ENCODE assay signal across 16 cellular contexts in the genomic region with DNA sequence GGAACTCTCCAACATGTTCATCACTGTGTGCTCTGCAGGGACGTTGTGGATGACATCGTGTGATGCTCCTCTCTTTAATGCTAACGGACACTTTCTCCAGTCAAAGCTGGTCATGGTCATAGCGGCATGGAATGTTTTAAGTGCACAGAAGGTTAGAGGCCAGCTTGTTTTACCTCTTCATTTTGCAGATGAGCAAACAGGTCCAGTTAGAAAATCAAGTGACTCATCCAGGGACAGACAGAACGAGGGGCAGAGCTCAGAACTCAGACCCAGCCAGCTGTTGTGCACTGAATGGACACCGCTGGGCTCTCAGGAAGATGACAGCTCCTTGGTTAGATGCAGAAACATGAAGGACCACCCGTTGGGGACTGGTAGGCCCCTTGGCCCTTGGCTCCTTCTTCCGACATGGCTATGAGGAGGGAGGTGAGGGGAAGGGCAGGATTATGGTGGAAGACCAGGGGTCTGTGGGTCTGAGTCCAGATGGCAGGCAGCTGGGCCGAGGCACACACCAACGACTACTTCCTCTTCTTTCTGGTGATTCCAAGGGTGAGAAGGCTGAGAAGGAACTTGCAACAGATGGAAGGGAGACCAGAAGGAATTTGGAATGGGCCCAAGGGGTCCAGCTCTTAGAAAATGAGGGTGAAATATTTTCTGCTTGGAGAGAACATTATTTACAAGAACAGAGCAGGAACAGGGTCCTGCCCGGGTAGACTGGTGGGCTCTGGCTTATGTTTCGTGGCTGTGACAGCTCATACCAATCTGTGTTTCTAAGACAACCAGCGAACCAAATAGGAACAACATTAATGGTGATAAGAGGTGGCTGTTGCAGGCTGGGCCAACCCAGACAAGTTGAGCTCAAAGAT. TPM values are rescaled to one million over a fixed set of nuclear protein-coding genes. Genes with fewer than 3 reads are reported as not detected.
DNase-seq lines count a peak whose midpoint lies in the region; ATAC-seq lines count a peak whose summit lies in the region.
"Had no signal": no experiment of that assay in that cellular context is flagged by ENCODE, and none has a peak within 500 bp of the region (broad histone marks: within the 10 kb centered on the region; RNA-seq: fewer than 3 reads in every experiment).

No MANE protein-coding gene starts in this region.

- H3K4me2 ChIP-seq in trophoblast cell (ENCODE audit: low read length) = peak overlapping the region; percentile 46

- peak overlapping the region; percentile 73 for H2AK5ac ChIP-seq in trophoblast cell (ENCODE audit: low read length)

- WGBS in right cardiac atrium = 34% methylated on average over 13 of the region's 13 CpGs
- WGBS in trophoblast cell (ENCODE audit: extremely low coverage, insufficient coverage, insufficient read length) = no CpG with 5 or more reads among the region's 13 CpGs

- no peaks in the 10 kb centered on the region for H3K27me3 ChIP-seq in right cardiac atrium (ENCODE audit: control insufficient read depth, insufficient read depth)
- H3K27me3 ChIP-seq in trophoblast cell (ENCODE audit: insufficient read depth, low read length) = no peaks in the 10 kb centered on the region
- H3K27me3 ChIP-seq in MG63 = peaks cover 2% of the 10 kb centered on the region
- H3K27me3 ChIP-seq: breast epithelium had no signal

- H3K4me1 ChIP-seq in right cardiac atrium (ENCODE audit: control insufficient read depth, insufficient read depth, low read length) (peaks cover 12% of the 10 kb centered on the region), trophoblast cell (ENCODE audit: control insufficient read depth in 1 of 2, insufficient read depth in 2 of 2, low read length in 2 of 2) (peaks cover 20% of the 10 kb centered on the region in 2 experiments)
- H3K4me1 ChIP-seq: breast epithelium had no signal

- intact Hi-C loops in right cardiac atrium (cut with DNase I) = no loop called here

- peak overlapping the region; percentile 63 for H3K27ac ChIP-seq in right cardiac atrium (ENCODE audit: low read length)
- peak overlapping the region; percentile 92 for H3K27ac ChIP-seq in trophoblast cell (ENCODE audit: low read depth, low read length)
- H3K27ac ChIP-seq: breast epithelium had no signal

- peak overlapping the region; percentile 51 for H2AFZ ChIP-seq in trophoblast cell (ENCODE audit: insufficient read depth, low read length, poor library complexity)

- peak overlapping the region; percentile 73 for H3K4ac ChIP-seq in trophoblast cell (ENCODE audit: low read depth, low read length)

- peak overlapping the region; percentile 81 for H3K14ac ChIP-seq in trophoblast cell (ENCODE audit: low read length)

- H3K79me2 ChIP-seq in trophoblast cell (ENCODE audit: control insufficient read depth, insufficient read depth, low read length, poor library complexity) = peaks cover 2% of the 10 kb centered on the region

- peak overlapping the region; percentile 94 for H2BK12ac ChIP-seq in trophoblast cell (ENCODE audit: low read length)

- H3K79me1 ChIP-seq in trophoblast cell (ENCODE audit: low read length) = peaks cover 13% of the 10 kb centered on the region

- H2BK5ac ChIP-seq in trophoblast cell (ENCODE audit: low read depth, low read length, poor library complexity) = peak overlapping the region; percentile 96

- peak overlapping the region; percentile 45 for H4K12ac ChIP-seq in trophoblast cell (ENCODE audit: low read depth, low read length)

- H3K36me3 ChIP-seq in trophoblast cell (ENCODE audit: control insufficient read depth in 1 of 2, insufficient read depth in 2 of 2, low read length in 2 of 2) (no peaks in the 10 kb centered on the region), MG63 (no peaks in the 10 kb centered on the region)
- H3K36me3 ChIP-seq: breast epithelium, spleen had no signal

- peak overlapping the region; percentile 92 for H4K91ac ChIP-seq in trophoblast cell (ENCODE audit: low read depth, low read length)

- peak overlapping the region; percentile 75 for H4K8ac ChIP-seq in trophoblast cell (ENCODE audit: low read depth, low read length)

- H2BK120ac ChIP-seq in trophoblast cell (ENCODE audit: insufficient read depth, low read length, poor library complexity) = peak overlapping the region; percentile 97

- ATAC-seq in right cardiac atrium (peak; percentile 92 to 94), HG02610 (IDR thresholded peaks at IDR 0.05; ENCODE audit: unreplicated experiment) (no peak)
- ATAC-seq: WTC11 had no signal

- peak overlapping the region; percentile 15 for H3K9ac ChIP-seq in trophoblast cell (ENCODE audit: low read length)

- H3K18ac ChIP-seq in trophoblast cell (ENCODE audit: low read length) = peak overlapping the region; percentile 93

- H3K9me3 ChIP-seq in right cardiac atrium (ENCODE audit: control insufficient read depth, low read length) (no peaks in the 10 kb centered on the region), trophoblast cell (ENCODE audit: insufficient read depth, low read depth, low read length) (peaks cover 5% of the 10 kb centered on the region), MG63 (no peaks in the 10 kb centered on the region)

- H3K4me3 ChIP-seq in right cardiac atrium (ENCODE audit: low read length) (no peak overlapping the region), trophoblast cell (ENCODE audit: low read depth, low read length) (no peak overlapping the region), MG63 (no peak overlapping the region)
- H3K4me3 ChIP-seq: breast epithelium, spleen had no signal

- no peak overlapping the region for H3K23ac ChIP-seq in trophoblast cell (ENCODE audit: low read length)

- peak; percentile 52 for DNase-seq in ELF-1 (ENCODE audit: low read depth, low spot score)
- peak; percentile 45 for DNase-seq in UCSD-AML1 (lab: John Stamatoyannopoulos, UW; ENCODE audit: unreplicated experiment)
- peak; percentile 58 to 83 (median 79) for DNase-seq in right cardiac atrium
- peak; percentile 72 to 87 for DNase-seq in trophoblast cell
- DNase-seq in globus pallidus (ENCODE audit: low spot score) = no peak
- DNase-seq in MG63 = no peak
- no peak for DNase-seq in stimulated activated CD4-positive, alpha-beta T cell treated with anti-CD3 and anti-CD28 coated beads, Interleukin-1b, Interleukin-23, amount 100 ng/mL, for 48 hours
- DNase-seq: activated naive CD4-positive, alpha-beta T cell treated with Interleukin-2 at 50 U/mL for 16 hours; head of caudate nucleus; mammary epithelial cell; NK-92 treated with Interleukin-12 subunit alpha and Interleukin-12 subunit beta, amount 100 ng/mL, for 24 hours; spleen had no signal

RNA-seq across cellular contexts. Expression of a gene that starts 36.8 kb away (rescaled TPM):
- not detected for total RNA-seq in right cardiac atrium
- polyA plus RNA-seq in right cardiac atrium = not detected
- polyA plus RNA-seq in trophoblast cell (2013) = 0.19 and 0.25 TPM in 2 replicates
- total RNA-seq in MG63 (2014; rRNA removed; shearing (Covaris generic); ENCODE audit: low replicate concordance) = not detected in 2 replicates
- total RNA-seq: breast epithelium, mammary epithelial cell, subcutaneous adipose tissue, WTC11 had no signal
- polyA plus RNA-seq: mammary epithelial cell had no signal

RNA-seq across cellular contexts. Expression of a gene that starts 50.5 kb away (rescaled TPM):
- not detected for total RNA-seq in right cardiac atrium
- polyA plus RNA-seq in right cardiac atrium = not detected
- polyA plus RNA-seq in trophoblast cell (2013) = not detected in 2 replicates
- not detected in 2 replicates for total RNA-seq in MG63 (2014; rRNA removed; shearing (Covaris generic); ENCODE audit: low replicate concordance)
- total RNA-seq: breast epithelium, mammary epithelial cell, spleen, subcutaneous adipose tissue, WTC11 had no signal
- polyA plus RNA-seq: mammary epithelial cell, spleen had no signal

Comparison
In these comparisons a context has a peak if more than half of its experiments do, and no peak if none do; other contexts are left out.
1. DNase-seq: peak in ELF-1 (single experiment), UCSD-AML1 (single experiment), right cardiac atrium (3 of 3) and trophoblast cell (2 of 2); none in globus pallidus (single experiment), MG63 (single experiment) and stimulated activated CD4-positive, alpha-beta T cell treated with anti-CD3 and anti-CD28 coated beads, Interleukin-1b, Interleukin-23, amount 100 ng/mL, for 48 hours (single experiment).